ENCODE assay signal across 8 cellular contexts in genomic region chr2:34050413-34050812, GRCh38.
"Had no signal": no experiment of that assay in that cellular context is flagged by ENCODE, and none has a peak within 500 bp of the region (broad histone marks: within the 10 kb centered on the region; RNA-seq: fewer than 3 reads in every experiment).

No MANE protein-coding gene starts in this region.

- ATAC-seq: GM12878 had no signal

- FAIRE-seq: G401.6, GM12878, GM12891, GM12892, GM18507, GM19239 had no signal

- H3K4me3 ChIP-seq: GM12878 had no signal

- DNase-seq: GDM1, GF-D8 had no signal
